In genomic region chr16:249431-249830, GRCh38 we compare ENCODE assay signal across 1 cellular context.
TF ChIP-seq lines count a peak whose summit lies in the region.

No MANE protein-coding gene starts in this region.

TF ChIP-seq in IMR-90, 13 proteins besides CTCF, POLR2A, EP300 and RAD21:
- TF ChIP-seq SMC3 (IDR thresholded peaks at IDR 0.05; ENCODE audit: low read depth, low read length) (no peak), ELK1 (IDR thresholded peaks at IDR 0.05; ENCODE audit: borderline replicate concordance, low read depth, low read length) (no peak), MXI1 (IDR thresholded peaks at IDR 0.05; ENCODE audit: borderline replicate concordance, low read depth, low read length) (no peak), BHLHE40 (IDR thresholded peaks at IDR 0.05; ENCODE audit: low read depth, low read length) (no peak), CEBPB (IDR thresholded peaks at IDR 0.05; ENCODE audit: low read depth, low read length) (no peak), MAZ (IDR thresholded peaks at IDR 0.05; ENCODE audit: borderline replicate concordance, low read depth, low read length) (no peak)
